ENCODE assay signal across 21 cellular contexts in genomic region chr4:26813698-26814097, GRCh38.
"Had no signal": no experiment of that assay in that cellular context is flagged by ENCODE, and none has a peak within 500 bp of the region (broad histone marks: within the 10 kb centered on the region; RNA-seq: fewer than 3 reads in every experiment).

No MANE protein-coding gene starts in this region.

- H3K27me3 ChIP-seq: cardiac muscle cell, sigmoid colon, testis had no signal

- H3K4me3 Mint-ChIP-seq: activated CD8-positive, alpha-beta T cell treated with anti-CD3 and anti-CD28 coated beads for 36 hours; activated T-cell treated with anti-CD3 and anti-CD28 coated beads, Interleukin-2, amount 50 U/mL, for 72 hours had no signal

- H3K9me3 ChIP-seq: mucosa of descending colon, psoas muscle, sigmoid colon, testis had no signal

- DNase-seq: activated CD4-positive, alpha-beta T cell treated with anti-CD3 and anti-CD28 coated beads for 4 hours; activated CD8-positive, alpha-beta memory T cell treated with anti-CD3 and anti-CD28 coated beads, Interleukin-2, amount 50 U/mL, for 4 hours; activated CD8-positive, alpha-beta T cell treated with anti-CD3 and anti-CD28 coated beads for 36 hours; activated gamma-delta T cell treated with Interleukin-2 at 50 U/mL for 16 hours; activated T-cell treated with anti-CD3 and anti-CD28 coated beads, Interleukin-2, amount 50 U/mL, for 72 hours; effector memory CD8-positive, alpha-beta T cell; hippocampal formation; kidney glomerular epithelial cell; mammary epithelial cell; mucosa of descending colon; naive thymus-derived CD8-positive, alpha-beta T cell; occipital lobe; psoas muscle; sigmoid colon; stimulated activated CD4-positive, alpha-beta T cell treated with anti-CD3 and anti-CD28 coated beads, Interleukin-12 subunit alpha, Interleukin-12 subunit beta, amount 100 ng/mL, for 4 hours; stimulated activated naive CD8-positive, alpha-beta T cell treated with anti-CD3 and anti-CD28 coated beads, Interleukin-15, Interleukin-2, amounts not matched to agents 100 U/mL and 50 U/mL, for 24 hours; T-helper 1 cell; testis; WERI-Rb-1 had no signal

- H3K27ac ChIP-seq: cardiac muscle cell, epithelial cell of prostate, psoas muscle, testis, WERI-Rb-1 had no signal

- ATAC-seq: activated CD8-positive, alpha-beta T cell treated with anti-CD3 and anti-CD28 coated beads for 36 hours; activated T-cell treated with anti-CD3 and anti-CD28 coated beads, Interleukin-2, amount 50 U/mL, for 72 hours; effector memory CD8-positive, alpha-beta T cell; mucosa of descending colon; naive thymus-derived CD8-positive, alpha-beta T cell; psoas muscle; stimulated activated naive CD8-positive, alpha-beta T cell treated with anti-CD3 and anti-CD28 coated beads, Interleukin-15, Interleukin-2, amounts not matched to agents 100 U/mL and 50 U/mL, for 24 hours had no signal

- H3K4me3 ChIP-seq: cardiac muscle cell, mucosa of descending colon, psoas muscle, sigmoid colon, testis had no signal

- H3K4me1 ChIP-seq: psoas muscle, sigmoid colon, testis had no signal

- H3K27me3 Mint-ChIP-seq: activated CD8-positive, alpha-beta T cell treated with anti-CD3 and anti-CD28 coated beads for 36 hours; effector memory CD8-positive, alpha-beta T cell had no signal

- H3K36me3 ChIP-seq: cardiac muscle cell, sigmoid colon, WERI-Rb-1 had no signal

- H3K27ac Mint-ChIP-seq: activated CD8-positive, alpha-beta T cell treated with anti-CD3 and anti-CD28 coated beads for 36 hours; activated T-cell treated with anti-CD3 and anti-CD28 coated beads, Interleukin-2, amount 50 U/mL, for 72 hours had no signal
